15 cellular contexts compared by ENCODE assay signal in the genomic region with DNA sequence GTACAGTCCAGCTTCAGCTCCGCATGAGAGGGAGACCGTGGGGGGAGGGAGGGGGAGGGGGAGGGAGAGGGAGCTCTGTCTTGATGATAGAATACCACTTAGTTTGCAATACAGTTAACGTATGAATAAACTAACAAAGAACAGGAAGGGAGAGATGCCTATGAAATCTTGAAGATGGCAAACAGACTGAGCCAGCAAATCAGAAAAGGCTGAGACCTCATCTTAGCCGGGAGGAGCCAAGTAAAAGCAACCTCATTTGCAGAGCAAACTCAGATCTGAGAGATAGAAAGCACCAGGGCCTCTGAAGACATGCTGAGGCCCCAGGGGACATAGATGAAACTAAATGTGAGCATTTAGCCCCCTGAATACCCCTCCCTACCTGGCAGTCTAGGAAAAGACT. TPM values are rescaled to one million over a fixed set of nuclear protein-coding genes. Genes with fewer than 3 reads are reported as not detected.
A peak's percentile ranks its signal among the peaks of the same experiment; 100 is the strongest.
DNase-seq lines count a peak whose midpoint lies in the region; ATAC-seq and TF ChIP-seq lines count a peak whose summit lies in the region.
"Had no signal": no experiment of that assay in that cellular context is flagged by ENCODE, and none has a peak within 500 bp of the region (broad histone marks: within the 10 kb centered on the region; RNA-seq: fewer than 3 reads in every experiment).

No MANE protein-coding gene starts in this region.

- in situ Hi-C loops in Panc1 (cut with HindIII; ENCODE audit: low pct_unique_long_range_greater_than_20kb, low sequenced_read_pairs) = no loop called here

- TF ChIP-seq CTCF in Panc1 (IDR thresholded peaks at IDR 0.05) = no peak
- TF ChIP-seq CTCF in WTC11 (IDR thresholded peaks at IDR 0.05) = no peak
- TF ChIP-seq CTCF in progenitor cell of endocrine pancreas (IDR thresholded peaks at IDR 0.05; ENCODE audit: unreplicated experiment) = no peak

- no peak for ATAC-seq in Panc1
- no peak; the same call in 1 of the 2 replicates for ATAC-seq in WTC11
- no peak for ATAC-seq in HG03108 (IDR thresholded peaks at IDR 0.05; ENCODE audit: unreplicated experiment)
- no peak for ATAC-seq in HG02973 (IDR thresholded peaks at IDR 0.05; ENCODE audit: unreplicated experiment)

- H3K4me1 ChIP-seq in Panc1 (ENCODE audit: control insufficient read depth, insufficient read depth, low read length) = peaks cover 50% of the 10 kb centered on the region

- no peaks in the 10 kb centered on the region for H3K27me3 ChIP-seq in Panc1 (ENCODE audit: control insufficient read depth, insufficient read depth, low read length)
- H3K27me3 ChIP-seq: MG63 had no signal

- DNase-seq in Panc1 (ENCODE audit: low read depth, low spot score) = no peak
- DNase-seq in WTC11 (ENCODE audit: low spot score) = no peak
- no peak for DNase-seq in progenitor cell of endocrine pancreas (ENCODE audit: low spot score, unreplicated experiment)
- no peak for DNase-seq in NCI-H1694 treated with DMSO at 0.1 percent for 48 hours (lab: John Stamatoyannopoulos, UW)
- DNase-seq: Calu3; CD4-positive, alpha-beta T cell; H9; KBM-7; MG63; NCI-H1930; NCI-H526 treated with DMSO at 0.1 percent for 48 hours; RPMI8226 had no signal

- intact Hi-C loops in Panc1 (cut with micrococcal nuclease; ENCODE audit: unreplicated experiment) = no loop called here

- H3K27ac Mint-ChIP-seq in WTC11 = peak overlapping the region; percentile 86; the same call in 1 of the 2 replicates
- H3K27ac Mint-ChIP-seq in progenitor cell of endocrine pancreas = peak overlapping the region; percentile 72
- H3K27ac Mint-ChIP-seq: CD4-positive, alpha-beta T cell had no signal

- no peaks in the 10 kb centered on the region for H3K27me3 Mint-ChIP-seq in WTC11 (ENCODE audit: low read depth)
- no peaks in the 10 kb centered on the region for H3K27me3 Mint-ChIP-seq in progenitor cell of endocrine pancreas
- H3K27me3 Mint-ChIP-seq: CD4-positive, alpha-beta T cell had no signal

- H3K9me3 ChIP-seq in KOPT-K1 (ENCODE audit: insufficient read depth, low read length, poor library complexity, severe bottlenecking) (no peaks in the 10 kb centered on the region), Panc1 (ENCODE audit: control insufficient read depth, insufficient read depth, low read depth, low read length) (no peaks in the 10 kb centered on the region)
- H3K9me3 ChIP-seq: MG63 had no signal

- H3K36me3 Mint-ChIP-seq in WTC11 (peaks cover 19% of the 10 kb centered on the region), progenitor cell of endocrine pancreas (ENCODE audit: insufficient read depth) (peaks cover 7% of the 10 kb centered on the region)

- H3K4me1 Mint-ChIP-seq in WTC11 (peaks cover 35% of the 10 kb centered on the region), progenitor cell of endocrine pancreas (ENCODE audit: low read depth) (peaks cover 28% of the 10 kb centered on the region)

- H3K36me3 ChIP-seq in KOPT-K1 (ENCODE audit: insufficient read depth, low read length) (no peaks in the 10 kb centered on the region), Panc1 (ENCODE audit: control insufficient read depth, insufficient read depth, low read length) (no peaks in the 10 kb centered on the region)
- H3K36me3 ChIP-seq: MG63 had no signal

- CTCF ChIA-PET in Panc1 (lab: Charles Lee) (interaction anchor here (0.6 kb wide), 1 partner anchor 246 kb away, joined by 4 read pairs; no protein-coding TSS in a partner anchor), WTC11 (lab: Charles Lee) (no interaction called here)

- peak overlapping the region; percentile 4 for H3K27ac ChIP-seq in KOPT-K1 (ENCODE audit: low read depth, low read length, poor library complexity, severe bottlenecking)
- peak overlapping the region; percentile 40; the same call in 1 of the 2 replicates for H3K27ac ChIP-seq in Panc1 (ENCODE audit: low read length)

- H3K4me3 Mint-ChIP-seq in WTC11 (no peak overlapping the region), progenitor cell of endocrine pancreas (ENCODE audit: low read depth) (no peak overlapping the region)
- H3K4me3 Mint-ChIP-seq: CD4-positive, alpha-beta T cell; H9 had no signal

- no TSS peak for BruUV-seq in Panc1 (replicated peaks; lab: Mats Ljungman, UMichigan)

- POLR2A ChIA-PET in Panc1 (lab: Charles Lee) (no interaction called here), WTC11 (lab: Charles Lee) (no interaction called here)

- H3K9me3 Mint-ChIP-seq in WTC11 = peaks cover 14% of the 10 kb centered on the region
- H3K9me3 Mint-ChIP-seq in progenitor cell of endocrine pancreas (ENCODE audit: low read depth) = peaks cover 6% of the 10 kb centered on the region
- H3K9me3 Mint-ChIP-seq: CD4-positive, alpha-beta T cell had no signal

- no peak overlapping the region for H3K4me3 ChIP-seq in Panc1 (ENCODE audit: low read depth in 2 of 2, low read length in 2 of 2)
- H3K4me3 ChIP-seq: MG63 had no signal

TF ChIP-seq in WTC11, 78 proteins besides CTCF, POLR2A, EP300 and RAD21:
- TF ChIP-seq, protein P1, sequence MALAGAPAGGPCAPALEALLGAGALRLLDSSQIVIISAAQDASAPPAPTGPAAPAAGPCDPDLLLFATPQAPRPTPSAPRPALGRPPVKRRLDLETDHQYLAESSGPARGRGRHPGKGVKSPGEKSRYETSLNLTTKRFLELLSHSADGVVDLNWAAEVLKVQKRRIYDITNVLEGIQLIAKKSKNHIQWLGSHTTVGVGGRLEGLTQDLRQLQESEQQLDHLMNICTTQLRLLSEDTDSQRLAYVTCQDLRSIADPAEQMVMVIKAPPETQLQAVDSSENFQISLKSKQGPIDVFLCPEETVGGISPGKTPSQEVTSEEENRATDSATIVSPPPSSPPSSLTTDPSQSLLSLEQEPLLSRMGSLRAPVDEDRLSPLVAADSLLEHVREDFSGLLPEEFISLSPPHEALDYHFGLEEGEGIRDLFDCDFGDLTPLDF (CRISPR knock-in tag; IDR thresholded peaks at IDR 0.05) = no peak
- TF ChIP-seq, protein P2, sequence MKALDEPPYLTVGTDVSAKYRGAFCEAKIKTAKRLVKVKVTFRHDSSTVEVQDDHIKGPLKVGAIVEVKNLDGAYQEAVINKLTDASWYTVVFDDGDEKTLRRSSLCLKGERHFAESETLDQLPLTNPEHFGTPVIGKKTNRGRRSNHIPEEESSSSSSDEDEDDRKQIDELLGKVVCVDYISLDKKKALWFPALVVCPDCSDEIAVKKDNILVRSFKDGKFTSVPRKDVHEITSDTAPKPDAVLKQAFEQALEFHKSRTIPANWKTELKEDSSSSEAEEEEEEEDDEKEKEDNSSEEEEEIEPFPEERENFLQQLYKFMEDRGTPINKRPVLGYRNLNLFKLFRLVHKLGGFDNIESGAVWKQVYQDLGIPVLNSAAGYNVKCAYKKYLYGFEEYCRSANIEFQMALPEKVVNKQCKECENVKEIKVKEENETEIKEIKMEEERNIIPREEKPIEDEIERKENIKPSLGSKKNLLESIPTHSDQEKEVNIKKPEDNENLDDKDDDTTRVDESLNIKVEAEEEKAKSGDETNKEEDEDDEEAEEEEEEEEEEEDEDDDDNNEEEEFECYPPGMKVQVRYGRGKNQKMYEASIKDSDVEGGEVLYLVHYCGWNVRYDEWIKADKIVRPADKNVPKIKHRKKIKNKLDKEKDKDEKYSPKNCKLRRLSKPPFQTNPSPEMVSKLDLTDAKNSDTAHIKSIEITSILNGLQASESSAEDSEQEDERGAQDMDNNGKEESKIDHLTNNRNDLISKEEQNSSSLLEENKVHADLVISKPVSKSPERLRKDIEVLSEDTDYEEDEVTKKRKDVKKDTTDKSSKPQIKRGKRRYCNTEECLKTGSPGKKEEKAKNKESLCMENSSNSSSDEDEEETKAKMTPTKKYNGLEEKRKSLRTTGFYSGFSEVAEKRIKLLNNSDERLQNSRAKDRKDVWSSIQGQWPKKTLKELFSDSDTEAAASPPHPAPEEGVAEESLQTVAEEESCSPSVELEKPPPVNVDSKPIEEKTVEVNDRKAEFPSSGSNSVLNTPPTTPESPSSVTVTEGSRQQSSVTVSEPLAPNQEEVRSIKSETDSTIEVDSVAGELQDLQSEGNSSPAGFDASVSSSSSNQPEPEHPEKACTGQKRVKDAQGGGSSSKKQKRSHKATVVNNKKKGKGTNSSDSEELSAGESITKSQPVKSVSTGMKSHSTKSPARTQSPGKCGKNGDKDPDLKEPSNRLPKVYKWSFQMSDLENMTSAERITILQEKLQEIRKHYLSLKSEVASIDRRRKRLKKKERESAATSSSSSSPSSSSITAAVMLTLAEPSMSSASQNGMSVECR (CRISPR knock-in tag; IDR thresholded peaks at IDR 0.05; ENCODE audit: borderline replicate concordance) = no peak
- TF ChIP-seq ZNF396 (CRISPR knock-in tag; IDR thresholded peaks at IDR 0.05; ENCODE audit: borderline replicate concordance) = no peak
- TF ChIP-seq, protein P3, sequence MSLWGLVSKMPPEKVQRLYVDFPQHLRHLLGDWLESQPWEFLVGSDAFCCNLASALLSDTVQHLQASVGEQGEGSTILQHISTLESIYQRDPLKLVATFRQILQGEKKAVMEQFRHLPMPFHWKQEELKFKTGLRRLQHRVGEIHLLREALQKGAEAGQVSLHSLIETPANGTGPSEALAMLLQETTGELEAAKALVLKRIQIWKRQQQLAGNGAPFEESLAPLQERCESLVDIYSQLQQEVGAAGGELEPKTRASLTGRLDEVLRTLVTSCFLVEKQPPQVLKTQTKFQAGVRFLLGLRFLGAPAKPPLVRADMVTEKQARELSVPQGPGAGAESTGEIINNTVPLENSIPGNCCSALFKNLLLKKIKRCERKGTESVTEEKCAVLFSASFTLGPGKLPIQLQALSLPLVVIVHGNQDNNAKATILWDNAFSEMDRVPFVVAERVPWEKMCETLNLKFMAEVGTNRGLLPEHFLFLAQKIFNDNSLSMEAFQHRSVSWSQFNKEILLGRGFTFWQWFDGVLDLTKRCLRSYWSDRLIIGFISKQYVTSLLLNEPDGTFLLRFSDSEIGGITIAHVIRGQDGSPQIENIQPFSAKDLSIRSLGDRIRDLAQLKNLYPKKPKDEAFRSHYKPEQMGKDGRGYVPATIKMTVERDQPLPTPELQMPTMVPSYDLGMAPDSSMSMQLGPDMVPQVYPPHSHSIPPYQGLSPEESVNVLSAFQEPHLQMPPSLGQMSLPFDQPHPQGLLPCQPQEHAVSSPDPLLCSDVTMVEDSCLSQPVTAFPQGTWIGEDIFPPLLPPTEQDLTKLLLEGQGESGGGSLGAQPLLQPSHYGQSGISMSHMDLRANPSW (CRISPR knock-in tag; conservative IDR thresholded peaks at IDR 0.05; ENCODE audit: low read depth) = no peak
- no peak for TF ChIP-seq FOXJ3 (CRISPR knock-in tag; IDR thresholded peaks at IDR 0.05; ENCODE audit: borderline replicate concordance)
- no peak for TF ChIP-seq PRRX2 (CRISPR knock-in tag; IDR thresholded peaks at IDR 0.05)

RNA-seq across cellular contexts. Expression of a gene that starts 23.0 kb away (rescaled TPM):
- 589 TPM for total RNA-seq in Panc1 (2021; ENCODE audit: unreplicated experiment)
- polyA plus RNA-seq in Panc1 (2012; ENCODE audit: insufficient read length) = 507 TPM
- total RNA-seq in WTC11 (2021) = 340 to 353 TPM (median 345 TPM) in 3 replicates
- 374 and 375 TPM in 2 replicates for total RNA-seq in progenitor cell of endocrine pancreas
